In the genomic region with DNA sequence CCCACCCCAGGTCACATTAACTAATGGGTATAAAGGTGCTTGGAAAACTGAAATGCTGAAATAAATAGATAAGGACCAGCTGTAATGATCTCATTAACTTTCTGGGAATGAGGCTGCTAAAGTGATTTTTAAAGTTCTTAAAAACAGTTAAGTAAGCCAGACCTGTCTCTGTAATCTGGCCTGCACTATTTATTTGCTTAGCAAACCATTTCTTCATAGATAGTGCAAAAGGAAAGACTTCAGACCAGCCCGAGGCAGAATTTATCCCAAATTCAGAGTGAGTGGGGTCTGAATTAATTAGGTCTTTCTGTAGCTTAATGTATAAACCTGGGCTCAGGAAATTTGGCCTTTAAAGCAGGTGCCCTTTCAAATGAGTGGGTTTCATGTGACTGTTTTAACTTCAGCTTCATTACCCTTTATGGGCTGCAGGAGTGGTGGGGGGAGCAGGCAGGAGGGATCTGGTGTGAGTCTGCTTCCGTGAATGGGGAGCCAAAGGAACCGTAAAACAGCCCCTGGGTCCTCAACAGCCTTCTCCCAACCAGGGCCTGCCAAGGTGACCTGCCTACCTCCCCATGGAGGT, we compare ENCODE assay signal across 23 cellular contexts.
"Had no signal": no experiment of that assay in that cellular context is flagged by ENCODE, and none has a peak within 500 bp of the region (broad histone marks: within the 10 kb centered on the region; RNA-seq: fewer than 3 reads in every experiment).

No MANE protein-coding gene starts in this region.

- DNase-seq: activated T-cell treated with anti-CD3 and anti-CD28 coated beads, Interleukin-2, amount 50 U/mL, for 24 hours; adrenal gland; cerebellar nuclear complex; cortex of kidney; endodermal cell; esophagus squamous epithelium; gastrocnemius medialis; left cardiac atrium; natural killer cell; retina; sigmoid colon; stimulated activated CD4-positive, alpha-beta T cell treated with anti-CD3 and anti-CD28 coated beads, Interleukin-15, amount 100 ng/mL, for 24 hours; stimulated activated CD8-positive, alpha-beta memory T cell treated with anti-CD3 and anti-CD28 coated beads, Interleukin-4, amount 100 ng/mL, for 48 hours; stimulated activated naive B cell treated with anti-CD40 and anti-IgM and Interleukin-4, amounts not matched to agents 10 μg/mL and 1 μg/mL and 100 μg/mL, for 72 hours; testis; trophoblast cell had no signal

- ATAC-seq: activated T-helper 17 cell treated with anti-CD3 and anti-CD28 coated beads, Interleukin-2, amount 50 U/mL, for 72 hours; gastrocnemius medialis; natural killer cell; stimulated activated naive B cell treated with anti-CD40 and anti-IgM and Interleukin-4, amounts not matched to agents 10 μg/mL and 1 μg/mL and 100 μg/mL, for 72 hours had no signal

- H3K27me3 ChIP-seq: adrenal gland, esophagus squamous epithelium, gastrocnemius medialis, sigmoid colon, testis, vagina had no signal

- H3K36me3 ChIP-seq: adrenal gland, esophagus squamous epithelium, gastrocnemius medialis, sigmoid colon, vagina had no signal

- H3K27ac ChIP-seq: adrenal gland, esophagus squamous epithelium, gastrocnemius medialis had no signal

- H3K4me1 ChIP-seq: adrenal gland, gastrocnemius medialis had no signal

- H3K4me3 ChIP-seq: adrenal gland, esophagus squamous epithelium, gastrocnemius medialis, lung, sigmoid colon, smooth muscle cell, testis, vagina had no signal

- FAIRE-seq: astrocyte, islet of Langerhans, TTC549 had no signal

- H3K9me3 ChIP-seq: adrenal gland, esophagus squamous epithelium, gastrocnemius medialis, sigmoid colon, testis, vagina had no signal
